Comparison of ENCODE assay signal across 1 cellular context in genomic region chr11:20000393-20001134, GRCh38.
TF ChIP-seq lines count a peak whose summit lies in the region.

No MANE protein-coding gene starts in this region.

TF ChIP-seq in HEK293, 187 proteins besides CTCF, POLR2A, EP300 and RAD21 (continued from another document):
- no peak for TF ChIP-seq ZNF654 (tag by site-specific recombination; IDR thresholded peaks at IDR 0.05; ENCODE audit: low read depth)
- TF ChIP-seq OSR2 (tag by site-specific recombination; IDR thresholded peaks at IDR 0.05) = peak; percentile 77
- TF ChIP-seq HIC1 (tag by site-specific recombination; IDR thresholded peaks at IDR 0.05) = no peak
- no peak for TF ChIP-seq ZNF830 (tag by site-specific recombination; IDR thresholded peaks at IDR 0.05; ENCODE audit: low read depth)
- peak; percentile 81 for TF ChIP-seq SP7 (tag by site-specific recombination; IDR thresholded peaks at IDR 0.05)
- no peak for TF ChIP-seq EGR2 (tag by site-specific recombination; IDR thresholded peaks at IDR 0.05; ENCODE audit: low read depth)
- no peak for TF ChIP-seq ZNF266 (tag by site-specific recombination; IDR thresholded peaks at IDR 0.05; ENCODE audit: low read depth)
- no peak for TF ChIP-seq ZNF660 (tag by site-specific recombination; IDR thresholded peaks at IDR 0.05)
- TF ChIP-seq ZNF624 (tag by site-specific recombination; IDR thresholded peaks at IDR 0.05) = no peak
- no peak for TF ChIP-seq ZNF48 (tag by site-specific recombination; IDR thresholded peaks at IDR 0.05)
- no peak for TF ChIP-seq ZNF223 (tag by site-specific recombination; IDR thresholded peaks at IDR 0.05)
- no peak for TF ChIP-seq ZNF629 (tag by site-specific recombination; IDR thresholded peaks at IDR 0.05)
- no peak for TF ChIP-seq ZNF747 (tag by site-specific recombination; IDR thresholded peaks at IDR 0.05)
- TF ChIP-seq, protein P1, sequence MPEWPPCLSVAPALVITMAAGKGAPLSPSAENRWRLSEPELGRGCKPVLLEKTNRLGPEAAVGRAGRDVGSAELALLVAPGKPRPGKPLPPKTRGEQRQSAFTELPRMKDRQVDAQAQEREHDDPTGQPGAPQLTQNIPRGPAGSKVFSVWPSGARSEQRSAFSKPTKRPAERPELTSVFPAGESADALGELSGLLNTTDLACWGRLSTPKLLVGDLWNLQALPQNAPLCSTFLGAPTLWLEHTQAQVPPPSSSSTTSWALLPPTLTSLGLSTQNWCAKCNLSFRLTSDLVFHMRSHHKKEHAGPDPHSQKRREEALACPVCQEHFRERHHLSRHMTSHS (tag by site-specific recombination; IDR thresholded peaks at IDR 0.05) = no peak
- TF ChIP-seq ZNF174 (tag by site-specific recombination; IDR thresholded peaks at IDR 0.05) = no peak
- no peak for TF ChIP-seq ZNF707 (tag by site-specific recombination; IDR thresholded peaks at IDR 0.05)
- no peak for TF ChIP-seq ZNF555 (tag by site-specific recombination; conservative IDR thresholded peaks at IDR 0.05)
- TF ChIP-seq MEIS1 (CRISPR knock-in tag; IDR thresholded peaks at IDR 0.05; ENCODE audit: borderline replicate concordance) = no peak
- TF ChIP-seq ZNF426 (tag by site-specific recombination; IDR thresholded peaks at IDR 0.05) = no peak
- peak; percentile 90 for TF ChIP-seq ZIC2 (tag by site-specific recombination; IDR thresholded peaks at IDR 0.05)
- TF ChIP-seq ZNF16 (tag by site-specific recombination; IDR thresholded peaks at IDR 0.05; ENCODE audit: low read depth) = no peak
- no peak for TF ChIP-seq TCF7L2 (IDR thresholded peaks at IDR 0.05; ENCODE audit: borderline replicate concordance, low read depth, low read length)
- TF ChIP-seq ZNF571 (tag by site-specific recombination; IDR thresholded peaks at IDR 0.05) = no peak
- no peak for TF ChIP-seq ZBTB21 (tag by site-specific recombination; IDR thresholded peaks at IDR 0.05)
- TF ChIP-seq, protein P2, sequence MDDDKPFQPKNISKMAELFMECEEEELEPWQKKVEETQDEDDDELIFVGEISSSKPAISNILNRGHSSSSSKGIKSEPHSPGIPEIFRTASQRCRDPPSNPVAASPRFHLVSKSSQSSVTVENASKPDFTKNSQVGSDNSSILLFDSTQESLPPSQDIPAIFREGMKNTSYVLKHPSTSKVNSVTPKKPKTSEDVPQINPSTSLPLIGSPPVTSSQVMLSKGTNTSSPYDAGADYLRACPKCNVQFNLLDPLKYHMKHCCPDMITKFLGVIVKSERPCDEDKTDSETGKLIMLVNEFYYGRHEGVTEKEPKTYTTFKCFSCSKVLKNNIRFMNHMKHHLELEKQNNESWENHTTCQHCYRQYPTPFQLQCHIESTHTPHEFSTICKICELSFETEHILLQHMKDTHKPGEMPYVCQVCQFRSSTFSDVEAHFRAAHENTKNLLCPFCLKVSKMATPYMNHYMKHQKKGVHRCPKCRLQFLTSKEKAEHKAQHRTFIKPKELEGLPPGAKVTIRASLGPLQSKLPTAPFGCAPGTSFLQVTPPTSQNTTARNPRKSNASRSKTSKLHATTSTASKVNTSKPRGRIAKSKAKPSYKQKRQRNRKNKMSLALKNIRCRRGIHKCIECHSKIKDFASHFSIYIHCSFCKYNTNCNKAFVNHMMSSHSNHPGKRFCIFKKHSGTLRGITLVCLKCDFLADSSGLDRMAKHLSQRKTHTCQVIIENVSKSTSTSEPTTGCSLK (tag by site-specific recombination; IDR thresholded peaks at IDR 0.05) = no peak
- no peak for TF ChIP-seq ZNF114 (tag by site-specific recombination; IDR thresholded peaks at IDR 0.05)
- no peak for TF ChIP-seq ZNF169 (tag by site-specific recombination; IDR thresholded peaks at IDR 0.05)
- TF ChIP-seq ZBTB6 (tag by site-specific recombination; IDR thresholded peaks at IDR 0.05) = no peak
- TF ChIP-seq FEZF1 (tag by site-specific recombination; IDR thresholded peaks at IDR 0.05) = no peak
- TF ChIP-seq KLF17 (tag by site-specific recombination; IDR thresholded peaks at IDR 0.05) = peak; percentile 58; the same call in 1 of the 2 replicates
- no peak for TF ChIP-seq ZNF37A (tag by site-specific recombination; IDR thresholded peaks at IDR 0.05)
- TF ChIP-seq ZSCAN18 (tag by site-specific recombination; IDR thresholded peaks at IDR 0.05) = no peak
- TF ChIP-seq KLF7 (tag by site-specific recombination; IDR thresholded peaks at IDR 0.05; ENCODE audit: borderline replicate concordance) = no peak
- no peak for TF ChIP-seq ZSCAN4 (tag by site-specific recombination; IDR thresholded peaks at IDR 0.05)
- no peak for TF ChIP-seq GLI2 (tag by site-specific recombination; IDR thresholded peaks at IDR 0.05; ENCODE audit: borderline replicate concordance, low read depth)
- TF ChIP-seq ZNF302 (tag by site-specific recombination; IDR thresholded peaks at IDR 0.05; ENCODE audit: low read depth) = no peak
- TF ChIP-seq ZNF416 (tag by site-specific recombination; IDR thresholded peaks at IDR 0.05) = no peak
- no peak for TF ChIP-seq ZNF148 (tag by site-specific recombination; IDR thresholded peaks at IDR 0.05; ENCODE audit: borderline replicate concordance)
- no peak for TF ChIP-seq ATF2 (tag by site-specific recombination; IDR thresholded peaks at IDR 0.05; ENCODE audit: low read depth)
- TF ChIP-seq ZNF394 (tag by site-specific recombination; IDR thresholded peaks at IDR 0.05; ENCODE audit: borderline replicate concordance) = no peak
- no peak for TF ChIP-seq ZNF214 (tag by site-specific recombination; IDR thresholded peaks at IDR 0.05; ENCODE audit: borderline replicate concordance)
- peak; percentile 89 for TF ChIP-seq WT1 (tag by site-specific recombination; IDR thresholded peaks at IDR 0.05)
- TF ChIP-seq ZNF701 (tag by site-specific recombination; IDR thresholded peaks at IDR 0.05) = no peak
